ENCODE assay signal across 20 cellular contexts in the genomic region with DNA sequence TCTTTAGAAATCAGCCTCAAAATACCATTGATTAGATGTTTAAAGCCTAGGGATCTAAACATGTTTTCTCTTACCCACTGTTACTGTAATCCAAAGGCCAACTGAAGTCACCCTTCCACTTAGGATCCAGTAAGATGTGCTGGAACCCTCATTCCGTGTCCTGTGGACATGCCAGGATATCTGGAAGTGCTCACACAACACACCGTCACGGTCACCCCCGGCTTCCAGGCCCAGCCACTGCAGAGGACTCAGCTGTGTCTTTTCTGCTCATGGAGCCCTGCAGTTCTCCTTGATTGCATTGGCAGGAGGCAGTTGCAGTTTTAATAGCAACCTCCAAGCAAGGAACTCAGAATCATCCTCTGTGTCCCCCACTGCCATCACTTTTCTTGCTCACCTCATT.
"Had no signal": no experiment of that assay in that cellular context is flagged by ENCODE, and none has a peak within 500 bp of the region (broad histone marks: within the 10 kb centered on the region; RNA-seq: fewer than 3 reads in every experiment).

No MANE protein-coding gene starts in this region.

- DNase-seq: cerebellar nuclear complex; erythroblast; foreskin keratinocyte; head of caudate nucleus; hypothalamus; kidney glomerular epithelial cell; lower lobe of right lung; midbrain; occipital lobe; pancreas; spleen; stimulated activated CD4-positive, alpha-beta T cell treated with anti-CD3 and anti-CD28 coated beads, Interleukin-15, amount 100 ng/mL, for 24 hours; stimulated activated CD4-positive, alpha-beta T cell treated with anti-CD3 and anti-CD28 coated beads, Interleukin-2, amount 100 ng/mL, for 24 hours; stimulated activated CD4-positive, alpha-beta T cell treated with anti-CD3 and anti-CD28 coated beads, Interleukin-4, amount 100 ng/mL, for 4 hours; stimulated activated naive B cell treated with anti-CD40 and anti-IgM and Interleukin-4, amounts not matched to agents 10 μg/mL and 1 μg/mL and 100 μg/mL, for 72 hours; stimulated activated naive CD8-positive, alpha-beta T cell treated with anti-CD3 and anti-CD28 coated beads, Interleukin-15, amount 100 ng/mL, for 72 hours; testis had no signal

- H3K9me3 ChIP-seq: lower lobe of right lung, pancreas, spleen, testis, tibial nerve had no signal

- H3K27me3 ChIP-seq: foreskin keratinocyte, pancreas, testis, tibial nerve had no signal

- ATAC-seq: foreskin keratinocyte; left lobe of liver; lower lobe of right lung; pancreas; sciatic nerve; stimulated activated naive B cell treated with anti-CD40 and anti-IgM and Interleukin-4, amounts not matched to agents 10 μg/mL and 1 μg/mL and 100 μg/mL, for 72 hours; stimulated activated naive CD8-positive, alpha-beta T cell treated with anti-CD3 and anti-CD28 coated beads, Interleukin-15, amount 100 ng/mL, for 72 hours had no signal

- H3K4me1 ChIP-seq: foreskin keratinocyte, lower lobe of right lung, pancreas, spleen, testis, tibial nerve had no signal

- H3K4me3 ChIP-seq: lower lobe of right lung, pancreas, spleen, testis, tibial nerve had no signal

- H3K27ac ChIP-seq: foreskin keratinocyte, lower lobe of right lung, pancreas, spleen, testis, tibial nerve had no signal

- H3K36me3 ChIP-seq: lower lobe of right lung, pancreas, spleen, tibial nerve had no signal
